ENCODE assay signal across 18 cellular contexts in genomic region chr21:34221331-34222030, GRCh38.
"Had no signal": no experiment of that assay in that cellular context is flagged by ENCODE, and none has a peak within 500 bp of the region (broad histone marks: within the 10 kb centered on the region; RNA-seq: fewer than 3 reads in every experiment).

No MANE protein-coding gene starts in this region.

- H3K4me3 Mint-ChIP-seq: activated naive CD4-positive, alpha-beta T cell treated with anti-CD3 and anti-CD28 coated beads, Interleukin-2, amount 10 ng/mL, durations not matched to agents 7 days and 5 days; brain; effector memory CD8-positive, alpha-beta T cell; naive B cell; neural progenitor cell; stimulated activated naive CD8-positive, alpha-beta T cell treated with anti-CD3 and anti-CD28 coated beads, Interleukin-15, amount 100 ng/mL, for 72 hours; T-helper 2 cell treated with Interferon-gamma antibody and Interleukin-4, amounts not matched to agents 5 μg/mL and 100 μg/mL, for 36 hours had no signal

- H3K36me3 Mint-ChIP-seq: activated naive CD4-positive, alpha-beta T cell treated with anti-CD3 and anti-CD28 coated beads, Interleukin-2, amount 10 ng/mL, durations not matched to agents 7 days and 5 days; brain had no signal

- ATAC-seq: activated CD4-positive, CD25-positive, alpha-beta regulatory T cell treated with anti-CD3 and anti-CD28 coated beads, Interleukin-2, amount 50 U/mL, for 24 hours; effector memory CD8-positive, alpha-beta T cell; gastroesophageal sphincter; heart right ventricle; stimulated activated naive CD8-positive, alpha-beta T cell treated with anti-CD3 and anti-CD28 coated beads, Interleukin-15, amount 100 ng/mL, for 72 hours had no signal

- H3K27me3 Mint-ChIP-seq: stimulated activated naive CD8-positive, alpha-beta T cell treated with anti-CD3 and anti-CD28 coated beads, Interleukin-15, amount 100 ng/mL, for 72 hours had no signal

- DNase-seq: activated naive CD4-positive, alpha-beta T cell treated with anti-CD3 and anti-CD28 coated beads, Interleukin-2, amount 10 ng/mL, durations not matched to agents 7 days and 5 days; activated T-cell treated with anti-CD3 and anti-CD28 coated beads, Interleukin-2, amount 50 U/mL, for 1 hour; amniotic stem cell; dermis blood vessel endothelial cell; effector memory CD8-positive, alpha-beta T cell; heart right ventricle; islet precursor cell; mammary epithelial cell; naive B cell; stimulated activated CD4-positive, alpha-beta T cell treated with anti-CD3 and anti-CD28 coated beads, Interleukin-1b, Interleukin-23, amount 100 ng/mL, for 48 hours; stimulated activated naive CD8-positive, alpha-beta T cell treated with anti-CD3 and anti-CD28 coated beads, Interleukin-15, amount 100 ng/mL, for 72 hours; uterus had no signal

- H3K27ac Mint-ChIP-seq: activated naive CD4-positive, alpha-beta T cell treated with anti-CD3 and anti-CD28 coated beads, Interleukin-2, amount 10 ng/mL, durations not matched to agents 7 days and 5 days; brain; effector memory CD8-positive, alpha-beta T cell; naive B cell; neural progenitor cell; stimulated activated naive CD8-positive, alpha-beta T cell treated with anti-CD3 and anti-CD28 coated beads, Interleukin-15, amount 100 ng/mL, for 72 hours; T-helper 2 cell treated with Interferon-gamma antibody and Interleukin-4, amounts not matched to agents 5 μg/mL and 100 μg/mL, for 36 hours had no signal

- H3K9me3 Mint-ChIP-seq: activated naive CD4-positive, alpha-beta T cell treated with anti-CD3 and anti-CD28 coated beads, Interleukin-2, amount 10 ng/mL, durations not matched to agents 7 days and 5 days; activated T-helper 2 cell treated with anti-CD3 and anti-CD28 coated beads, Interferon-gamma antibody, Interleukin-2, Interleukin-4, amounts not matched to agents 10 μg/mL and 5 μg/mL and 100 μg/mL, durations not matched to agents 14 hours and 24 hours and 36 hours; brain; effector memory CD8-positive, alpha-beta T cell; neural progenitor cell; stimulated activated naive CD8-positive, alpha-beta T cell treated with anti-CD3 and anti-CD28 coated beads, Interleukin-15, amount 100 ng/mL, for 72 hours; T-helper 2 cell treated with Interferon-gamma antibody and Interleukin-4, amounts not matched to agents 5 μg/mL and 100 μg/mL, for 36 hours had no signal

- H3K4me1 Mint-ChIP-seq: activated naive CD4-positive, alpha-beta T cell treated with anti-CD3 and anti-CD28 coated beads, Interleukin-2, amount 10 ng/mL, durations not matched to agents 7 days and 5 days had no signal
